In the genomic region with DNA sequence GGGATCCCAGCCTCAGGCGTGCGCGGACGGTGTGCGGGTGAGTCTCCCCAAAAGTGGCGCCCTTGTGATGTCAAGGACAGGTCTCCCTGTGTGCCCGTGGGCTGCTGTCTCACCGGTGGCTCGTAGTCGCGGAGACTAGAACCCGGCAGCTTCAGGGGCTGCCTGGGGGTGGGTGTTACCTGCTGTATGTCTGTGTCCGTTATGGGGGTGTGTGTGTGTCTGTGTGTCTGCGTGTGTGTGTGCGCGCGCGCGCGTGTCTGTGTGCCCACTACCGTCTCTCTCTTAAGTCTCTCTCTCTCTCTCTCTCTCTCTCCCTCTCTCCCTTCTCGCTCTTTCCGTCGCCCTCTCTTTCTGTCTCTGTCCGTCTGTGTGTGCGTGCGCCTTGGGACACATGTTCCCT, we compare ENCODE assay signal across 8 cellular contexts.
A peak's percentile ranks its signal among the peaks of the same experiment; 100 is the strongest.
DNase-seq lines count a peak whose midpoint lies in the region; ATAC-seq, FAIRE-seq and TF ChIP-seq lines count a peak whose summit lies in the region.
"Not testable (repeated sequence)": the region's sequence is repeated elsewhere in the genome, so short reads cannot be mapped to it uniquely, and the experiment has no call there.

No MANE protein-coding gene starts in this region.

- H3K4me3 Mint-ChIP-seq in IgD-negative memory B cell = peak overlapping the region; percentile 69 to 99 (median 96)
- H3K4me3 Mint-ChIP-seq in activated T-helper 1 cell treated with anti-CD3 and anti-CD28 coated beads, Interleukin-12 subunit alpha, Interleukin-12 subunit beta, Interleukin-2, Interleukin-4 antibody, amounts not matched to agents 30 ng/mL and 10 ng/mL and 1 ng/mL, durations not matched to agents 14 hours and 24 hours and 36 hours = peak overlapping the region; percentile 99
- H3K4me3 Mint-ChIP-seq in osteocyte (ENCODE audit: unreplicated experiment) = peak overlapping the region; percentile 87

- H3K27ac Mint-ChIP-seq in IgD-negative memory B cell = peak overlapping the region; percentile 75 to 96 (median 95)
- peak overlapping the region; percentile 99 for H3K27ac Mint-ChIP-seq in activated T-helper 1 cell treated with anti-CD3 and anti-CD28 coated beads, Interleukin-12 subunit alpha, Interleukin-12 subunit beta, Interleukin-2, Interleukin-4 antibody, amounts not matched to agents 30 ng/mL and 10 ng/mL and 1 ng/mL, durations not matched to agents 14 hours and 24 hours and 36 hours
- H3K27ac Mint-ChIP-seq in osteocyte (ENCODE audit: unreplicated experiment) = peak overlapping the region; percentile 89

- H2BK120ac ChIP-seq in H1 (replicated peaks; ENCODE audit: low read depth, low read length) = not testable (repeated sequence)

- CTCF ChIA-PET in H1 (lab: Charles Lee; ENCODE audit: partially characterized antibody) = not testable (repeated sequence)

- POLR2A ChIA-PET in H1 (lab: Charles Lee; ENCODE audit: partially characterized antibody) = not testable (repeated sequence)

- H3K14ac ChIP-seq in H1 (ENCODE audit: insufficient read length) = not testable (repeated sequence)

- not testable (repeated sequence) for H3K9ac ChIP-seq in H1 (replicated peaks in 1 of 4; ENCODE audit: extremely low read depth in 1 of 4, low read depth in 3 of 4, low read length in 3 of 4)

- not testable (repeated sequence) for H4K20me1 ChIP-seq in H1 (replicated peaks in 1 of 2; ENCODE audit: control insufficient read depth in 1 of 2, insufficient read depth in 2 of 2, low read length in 2 of 2)

- not testable (repeated sequence) for H3K27ac ChIP-seq in RWPE2 (ENCODE audit: poor library complexity, severe bottlenecking); H1 (ENCODE audit: low read depth, low read length)
- peak overlapping the region; percentile 22 to 53 (median 41) for H3K27ac ChIP-seq in thyroid gland

- TF ChIP-seq RAD21 in H1 (IDR thresholded peaks at IDR 0.05 in 1 of 2, conservative IDR thresholded peaks at IDR 0.05 in 1 of 2; ENCODE audit: low read depth in 2 of 2, low read length in 2 of 2) = not testable (repeated sequence)

- not testable (repeated sequence) for H3K79me1 ChIP-seq in H1 (ENCODE audit: low read depth, low read length)

- H2BK5ac ChIP-seq in H1 (ENCODE audit: low read depth, low read length) = not testable (repeated sequence)

- not testable (repeated sequence) for H2BK20ac ChIP-seq in H1 (ENCODE audit: low read length)

- not testable (repeated sequence) for H3K36me3 Mint-ChIP-seq in IgD-negative memory B cell; activated T-helper 1 cell treated with anti-CD3 and anti-CD28 coated beads, Interleukin-12 subunit alpha, Interleukin-12 subunit beta, Interleukin-2, Interleukin-4 antibody, amounts not matched to agents 30 ng/mL and 10 ng/mL and 1 ng/mL, durations not matched to agents 14 hours and 24 hours and 36 hours (ENCODE audit: low read depth); osteocyte (ENCODE audit: unreplicated experiment)

- H3K9me3 ChIP-seq in RWPE2 (ENCODE audit: severe bottlenecking); thyroid gland: not testable (repeated sequence)
- H3K9me3 ChIP-seq in H1 (ENCODE audit: insufficient read depth in 2 of 2, low read depth in 1 of 2, low read length in 1 of 2) = peaks cover 0 to 34% of the 10 kb centered on the region in 2 experiments; a peak in 1 of 4 replicates

- TF ChIP-seq EP300 in H1 (IDR thresholded peaks at IDR 0.05; ENCODE audit: borderline replicate concordance in 1 of 2, low read depth in 2 of 2, low read length in 2 of 2) = not testable (repeated sequence)

- H3K4ac ChIP-seq in H1 (replicated peaks; ENCODE audit: insufficient read length, low read depth, low read length) = not testable (repeated sequence)

- H3K18ac ChIP-seq in H1 (ENCODE audit: extremely low read depth, low read length) = not testable (repeated sequence)

- DNase-seq in ELF-1 (ENCODE audit: low read depth, low spot score) (peak; percentile 30), H1 (ENCODE audit: low read depth in 1 of 2, low spot score in 2 of 2) (peak in 1 of 2 experiments; percentile 56), islet precursor cell (peak; percentile 53), thyroid gland (peak; percentile 28 to 33)
- DNase-seq in RWPE2 (ENCODE audit: low spot score); activated T-helper 1 cell treated with anti-CD3 and anti-CD28 coated beads, Interleukin-12 subunit alpha, Interleukin-12 subunit beta, Interleukin-2, Interleukin-4 antibody, amounts not matched to agents 30 ng/mL and 10 ng/mL and 1 ng/mL, durations not matched to agents 14 hours and 24 hours and 36 hours (ENCODE audit: low spot score); osteocyte (ENCODE audit: extremely low spot score, unreplicated experiment): not testable (repeated sequence)

- not testable (repeated sequence) for H4K5ac ChIP-seq in H1 (ENCODE audit: insufficient read length, low read depth, low read length)

- not testable (repeated sequence) for H3K23me2 ChIP-seq in H1 (ENCODE audit: low read depth, low read length)

- H3K27me3 Mint-ChIP-seq in IgD-negative memory B cell; activated T-helper 1 cell treated with anti-CD3 and anti-CD28 coated beads, Interleukin-12 subunit alpha, Interleukin-12 subunit beta, Interleukin-2, Interleukin-4 antibody, amounts not matched to agents 30 ng/mL and 10 ng/mL and 1 ng/mL, durations not matched to agents 14 hours and 24 hours and 36 hours (ENCODE audit: insufficient read depth); osteocyte (ENCODE audit: unreplicated experiment): not testable (repeated sequence)

- H3K23ac ChIP-seq in H1 (ENCODE audit: insufficient read length) = not testable (repeated sequence)

- not testable (repeated sequence) for H2AK5ac ChIP-seq in H1 (ENCODE audit: low read depth, low read length)

- H3K79me2 ChIP-seq in H1 (ENCODE audit: control insufficient read depth in 1 of 2, insufficient read depth in 2 of 2, low read length in 2 of 2) = not testable (repeated sequence)

- ATAC-seq in RWPE2 (ENCODE audit: low read depth) = not testable (repeated sequence)

- H2BK12ac ChIP-seq in H1 (ENCODE audit: low read depth, low read length) = not testable (repeated sequence)

- FAIRE-seq in H1 (lab: Jason Lieb, UNC) = not testable (repeated sequence)

- not testable (repeated sequence) for H3K36me3 ChIP-seq in RWPE2 (ENCODE audit: low read depth); H1 (ENCODE audit: control insufficient read depth in 2 of 4, insufficient read depth in 4 of 4, low read length in 3 of 4); thyroid gland

- not testable (repeated sequence) for H4K91ac ChIP-seq in H1 (replicated peaks; ENCODE audit: insufficient read length, low read length)

- H2BK15ac ChIP-seq in H1 (ENCODE audit: low read length) = not testable (repeated sequence)

- not testable (repeated sequence) for H3K4me1 ChIP-seq in RWPE2 (ENCODE audit: insufficient read depth, poor library complexity, severe bottlenecking); H1 (replicated peaks in 1 of 4; ENCODE audit: control insufficient read depth in 3 of 4, insufficient read depth in 4 of 4, low read length in 3 of 4); thyroid gland

- H3K9me3 Mint-ChIP-seq in IgD-negative memory B cell; activated T-helper 1 cell treated with anti-CD3 and anti-CD28 coated beads, Interleukin-12 subunit alpha, Interleukin-12 subunit beta, Interleukin-2, Interleukin-4 antibody, amounts not matched to agents 30 ng/mL and 10 ng/mL and 1 ng/mL, durations not matched to agents 14 hours and 24 hours and 36 hours; osteocyte (ENCODE audit: unreplicated experiment): not testable (repeated sequence)

- not testable (repeated sequence) for H3K4me1 Mint-ChIP-seq in IgD-negative memory B cell; activated T-helper 1 cell treated with anti-CD3 and anti-CD28 coated beads, Interleukin-12 subunit alpha, Interleukin-12 subunit beta, Interleukin-2, Interleukin-4 antibody, amounts not matched to agents 30 ng/mL and 10 ng/mL and 1 ng/mL, durations not matched to agents 14 hours and 24 hours and 36 hours (ENCODE audit: low read depth); osteocyte (ENCODE audit: unreplicated experiment)

- not testable (repeated sequence) for TF ChIP-seq CTCF in RWPE2 (IDR thresholded peaks at IDR 0.05; ENCODE audit: poor library complexity, severe bottlenecking); H1 (IDR thresholded peaks at IDR 0.05; ENCODE audit: control extremely low read depth in 1 of 3, insufficient read depth in 1 of 3, low read depth in 1 of 3, low read length in 3 of 3); osteocyte (IDR thresholded peaks at IDR 0.05); thyroid gland (IDR thresholded peaks at IDR 0.05)

- peak overlapping the region; percentile 58 to 62 for H3K4me2 ChIP-seq in H1 (ENCODE audit: insufficient read depth in 1 of 2, low read depth in 2 of 2, low read length in 2 of 2)

- not testable (repeated sequence) for H3K56ac ChIP-seq in H1 (replicated peaks; ENCODE audit: insufficient read length, low read depth, low read length)

- intact Hi-C loops in activated T-helper 1 cell treated with anti-CD3 and anti-CD28 coated beads, Interleukin-12 subunit alpha, Interleukin-12 subunit beta, Interleukin-2, Interleukin-4 antibody, amounts not matched to agents 30 ng/mL and 10 ng/mL and 1 ng/mL, durations not matched to agents 14 hours and 24 hours and 36 hours (cut with micrococcal nuclease); thyroid gland (cut with DNase I): not testable (repeated sequence)

- H3K4me3 ChIP-seq in RWPE2 (ENCODE audit: severe bottlenecking) (peak overlapping the region; percentile 29), H1 (ENCODE audit: extremely low read depth in 1 of 4, insufficient read depth in 2 of 4, low read depth in 3 of 4, low read length in 4 of 4) (peak overlapping the region; percentile 32 to 55 (median 42); a peak in 7 of 8 replicates), thyroid gland (replicated peaks in 1 of 3) (peak overlapping the region; percentile 10 to 69 (median 54))

- not testable (repeated sequence) for TF ChIP-seq POLR2A in H1 (IDR thresholded peaks at IDR 0.05; ENCODE audit: control extremely low read depth in 1 of 2, low read depth in 2 of 2, low read length in 2 of 2); thyroid gland (IDR thresholded peaks at IDR 0.05)

- WGBS in H1 (ENCODE audit: extremely low coverage in 1 of 2, insufficient coverage in 1 of 2, insufficient read length in 1 of 2, insufficient replicate concordance in 2 of 2, low coverage in 1 of 2, low lambda C conversion rate in 2 of 2, missing lambda C conversion rate in 1 of 2), 2 experiments = 67% methylated on average over 9 of the region's 27 CpGs; no CpG with 5 or more reads in 1 of the 2 experiments
- 0% methylated on average over 18 of the region's 27 CpGs; no CpG with 5 or more reads in 1 of the 2 donors for WGBS in thyroid gland, 2 donors

- 0 out of 2 replicates have a peak overlapping the region, but pooled peaks have one; percentile 53 for H2AFZ ChIP-seq in H1 (ENCODE audit: low read length)

- not testable (repeated sequence) for H4K8ac ChIP-seq in H1 (ENCODE audit: extremely low read depth, insufficient read depth, low read length)

- not testable (repeated sequence) for H3K27me3 ChIP-seq in RWPE2 (ENCODE audit: insufficient read depth, poor library complexity, severe bottlenecking); H1 (replicated peaks in 1 of 4; ENCODE audit: control insufficient read depth in 3 of 4, extremely low read depth in 1 of 4, insufficient read depth in 3 of 4, low read length in 3 of 4); thyroid gland
